Comparison of ENCODE assay signal across 1 cellular context in the genomic region with DNA sequence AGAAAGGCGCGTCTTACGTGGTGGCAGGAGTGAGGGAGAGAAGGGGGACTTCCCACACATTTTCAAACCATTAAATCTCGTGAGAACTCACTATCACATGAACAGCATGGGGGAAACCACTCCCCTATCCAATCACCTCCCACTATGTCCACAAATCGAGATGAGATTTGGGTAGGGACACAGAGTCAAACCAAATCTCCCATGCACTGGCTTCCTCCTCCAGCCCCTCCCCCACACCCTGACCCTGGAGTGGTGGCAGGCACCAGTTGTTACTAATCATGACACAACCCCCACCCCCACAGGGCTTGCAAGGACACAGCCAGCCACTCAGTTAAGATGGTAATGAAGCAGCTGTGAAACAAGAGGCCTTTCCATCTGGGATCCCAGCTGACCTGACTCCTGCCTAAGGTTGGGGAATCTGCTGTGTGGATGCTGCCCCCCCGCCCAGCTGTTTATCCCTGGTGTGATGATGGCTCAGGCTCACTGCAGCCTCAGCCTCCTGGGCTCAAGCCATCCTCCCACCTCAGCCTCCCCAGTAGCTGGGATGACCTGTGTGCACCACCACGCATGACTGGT.
TF ChIP-seq lines count a peak whose summit lies in the region.

No MANE protein-coding gene starts in this region.

TF ChIP-seq in GM12878, 131 proteins besides CTCF, POLR2A, EP300 and RAD21:
- TF ChIP-seq, protein P1, sequence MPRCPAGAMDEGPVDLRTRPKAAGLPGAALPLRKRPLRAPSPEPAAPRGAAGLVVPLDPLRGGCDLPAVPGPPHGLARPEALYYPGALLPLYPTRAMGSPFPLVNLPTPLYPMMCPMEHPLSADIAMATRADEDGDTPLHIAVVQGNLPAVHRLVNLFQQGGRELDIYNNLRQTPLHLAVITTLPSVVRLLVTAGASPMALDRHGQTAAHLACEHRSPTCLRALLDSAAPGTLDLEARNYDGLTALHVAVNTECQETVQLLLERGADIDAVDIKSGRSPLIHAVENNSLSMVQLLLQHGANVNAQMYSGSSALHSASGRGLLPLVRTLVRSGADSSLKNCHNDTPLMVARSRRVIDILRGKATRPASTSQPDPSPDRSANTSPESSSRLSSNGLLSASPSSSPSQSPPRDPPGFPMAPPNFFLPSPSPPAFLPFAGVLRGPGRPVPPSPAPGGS (IDR thresholded peaks at IDR 0.05; ENCODE audit: borderline replicate concordance, insufficient read depth, low read depth, low read length, poor library complexity, severe bottlenecking) = peak; percentile 14
- TF ChIP-seq RCOR1 (conservative IDR thresholded peaks at IDR 0.05; ENCODE audit: low read depth, low read length) = no peak
TF ChIP-seq in GM12878: peak in this region for 1.
